Comparison of ENCODE assay signal across 8 cellular contexts in genomic region chr11:3022300-3022967, GRCh38. TPM values are rescaled to one million over a fixed set of nuclear protein-coding genes. Genes with fewer than 3 reads are reported as not detected.
A peak's percentile ranks its signal among the peaks of the same experiment; 100 is the strongest.
DNase-seq lines count a peak whose midpoint lies in the region; ATAC-seq and TF ChIP-seq lines count a peak whose summit lies in the region.

No MANE protein-coding gene starts in this region.

- intact Hi-C loops in natural killer cell (cut with micrococcal nuclease) = loop anchor here (5.0 kb wide), 1 partner anchor 45 kb away; no protein-coding TSS in a partner anchor
- intact Hi-C loops in gastrocnemius medialis (cut with DNase I; ENCODE audit: low total_unique reads) = no loop called here

- H3K4me1 ChIP-seq in Loucy (ENCODE audit: insufficient read depth, low read length, poor library complexity, severe bottlenecking) (no peaks in the 10 kb centered on the region), gastrocnemius medialis (no peaks in the 10 kb centered on the region)

- DNase-seq in natural killer cell treated with Interleukin-12 subunit alpha and Interleukin-12 subunit beta and Interleukin-15 and Interleukin-18, amount 100 ng/mL, for 72 hours (ENCODE audit: low spot score) = no peak
- DNase-seq in natural killer cell (no peak), cardiac fibroblast (ENCODE audit: low read depth in 2 of 2) (peak; percentile 83 to 91), progenitor cell of endocrine pancreas (ENCODE audit: low spot score, unreplicated experiment) (no peak), gastrocnemius medialis (no peak)

- no peak for TF ChIP-seq CTCF in natural killer cell (IDR thresholded peaks at IDR 0.05)
- TF ChIP-seq CTCF in Loucy (conservative IDR thresholded peaks at IDR 0.05; ENCODE audit: low read length) = no peak
- TF ChIP-seq CTCF in cardiac fibroblast (IDR thresholded peaks at IDR 0.05; ENCODE audit: low read depth, low read length) = no peak
- TF ChIP-seq CTCF in progenitor cell of endocrine pancreas (IDR thresholded peaks at IDR 0.05; ENCODE audit: unreplicated experiment) = no peak
- TF ChIP-seq CTCF in gastrocnemius medialis (IDR thresholded peaks at IDR 0.05 in 4 of 5, conservative IDR thresholded peaks at IDR 0.05 in 1 of 5) = no peak

- H3K9me3 Mint-ChIP-seq in natural killer cell treated with Interleukin-12 subunit alpha and Interleukin-12 subunit beta and Interleukin-15 and Interleukin-18, amount 100 ng/mL, for 72 hours = no peaks in the 10 kb centered on the region
- H3K9me3 Mint-ChIP-seq in natural killer cell = no peaks in the 10 kb centered on the region
- no peaks in the 10 kb centered on the region for H3K9me3 Mint-ChIP-seq in progenitor cell of endocrine pancreas (ENCODE audit: low read depth)

- peaks cover 10% of the 10 kb centered on the region for H3K36me3 Mint-ChIP-seq in natural killer cell treated with Interleukin-12 subunit alpha and Interleukin-12 subunit beta and Interleukin-15 and Interleukin-18, amount 100 ng/mL, for 72 hours
- peaks cover 6% of the 10 kb centered on the region for H3K36me3 Mint-ChIP-seq in natural killer cell
- H3K36me3 Mint-ChIP-seq in progenitor cell of endocrine pancreas (ENCODE audit: insufficient read depth) = peaks cover 21% of the 10 kb centered on the region

- H3F3A ChIP-seq in Loucy (ENCODE audit: low read depth) = no peaks in the 10 kb centered on the region

- H3K9me3 ChIP-seq in Loucy (ENCODE audit: insufficient read depth, low read depth, low read length) = no peaks in the 10 kb centered on the region
- no peaks in the 10 kb centered on the region for H3K9me3 ChIP-seq in gastrocnemius medialis

- peak overlapping the region; percentile 7 for H3K4me3 Mint-ChIP-seq in natural killer cell treated with Interleukin-12 subunit alpha and Interleukin-12 subunit beta and Interleukin-15 and Interleukin-18, amount 100 ng/mL, for 72 hours
- H3K4me3 Mint-ChIP-seq in natural killer cell = no peak overlapping the region
- H3K4me3 Mint-ChIP-seq in progenitor cell of endocrine pancreas (ENCODE audit: low read depth) = no peak overlapping the region

- no peak overlapping the region for H2AFZ ChIP-seq in Loucy (ENCODE audit: low read length)

- H3K4me1 Mint-ChIP-seq in natural killer cell treated with Interleukin-12 subunit alpha and Interleukin-12 subunit beta and Interleukin-15 and Interleukin-18, amount 100 ng/mL, for 72 hours (ENCODE audit: low read depth in 2 of 2) = peaks cover 14 to 24% of the 10 kb centered on the region in 2 donors
- H3K4me1 Mint-ChIP-seq in natural killer cell (peaks cover 8 to 12% of the 10 kb centered on the region in 2 donors), progenitor cell of endocrine pancreas (ENCODE audit: low read depth) (peaks cover 23% of the 10 kb centered on the region)

- no peak overlapping the region for H3K27ac ChIP-seq in gastrocnemius medialis

- H3K27ac Mint-ChIP-seq in natural killer cell treated with Interleukin-12 subunit alpha and Interleukin-12 subunit beta and Interleukin-15 and Interleukin-18, amount 100 ng/mL, for 72 hours = peak overlapping the region; percentile 20 to 62
- H3K27ac Mint-ChIP-seq in natural killer cell (peak overlapping the region in 1 of 2 donors; percentile 69), progenitor cell of endocrine pancreas (peak overlapping the region; percentile 73)

- no peaks in the 10 kb centered on the region for H3K27me3 Mint-ChIP-seq in natural killer cell treated with Interleukin-12 subunit alpha and Interleukin-12 subunit beta and Interleukin-15 and Interleukin-18, amount 100 ng/mL, for 72 hours
- H3K27me3 Mint-ChIP-seq in natural killer cell (ENCODE audit: low read depth in 2 of 2) (no peaks in the 10 kb centered on the region), progenitor cell of endocrine pancreas (no peaks in the 10 kb centered on the region)

- no peaks in the 10 kb centered on the region for H3K9me2 ChIP-seq in Loucy (replicated peaks; ENCODE audit: low read depth, low read length)

- no peak for TF ChIP-seq POLR2A in gastrocnemius medialis (IDR thresholded peaks at IDR 0.05)

- H3K27me3 ChIP-seq in Loucy (ENCODE audit: insufficient read depth, low read length, poor library complexity, severe bottlenecking) = no peaks in the 10 kb centered on the region
- H3K27me3 ChIP-seq in gastrocnemius medialis = no peaks in the 10 kb centered on the region

- no peaks in the 10 kb centered on the region for H4K20me1 ChIP-seq in Loucy (ENCODE audit: insufficient read depth, low read length, poor library complexity, severe bottlenecking)

- no peak overlapping the region for H3K4me2 ChIP-seq in Loucy (ENCODE audit: low read depth, low read length, poor library complexity, severe bottlenecking)

- H3K9ac ChIP-seq in Loucy (ENCODE audit: low read depth, low read length, poor library complexity, severe bottlenecking) = peak overlapping the region; percentile 17

- in situ Hi-C loops in gastrocnemius medialis (cut with MboI; ENCODE audit: low sequenced_read_pairs in 4 of 4) = no loop called here

- no peaks in the 10 kb centered on the region for H3K79me2 ChIP-seq in Loucy (ENCODE audit: insufficient read depth, low read length)

- H3K4me3 ChIP-seq in Loucy (ENCODE audit: low read length, poor library complexity, severe bottlenecking) = no peak overlapping the region
- no peak overlapping the region for H3K4me3 ChIP-seq in cardiac fibroblast (replicated peaks in 1 of 2; ENCODE audit: low read depth in 2 of 2, low read length in 2 of 2)
- no peak overlapping the region for H3K4me3 ChIP-seq in gastrocnemius medialis

- peaks cover 42% of the 10 kb centered on the region; the same call in 1 of the 2 replicates for H3K36me3 ChIP-seq in Loucy (ENCODE audit: insufficient read depth, low read length)
- H3K36me3 ChIP-seq in gastrocnemius medialis = peaks cover 0 to 49% of the 10 kb centered on the region in 2 donors

- peak; percentile 73 to 76 for ATAC-seq in natural killer cell treated with Interleukin-12 subunit alpha and Interleukin-12 subunit beta and Interleukin-15 and Interleukin-18, amount 100 ng/mL, for 72 hours
- ATAC-seq in natural killer cell (no peak), GM19023 (IDR thresholded peaks at IDR 0.05; ENCODE audit: unreplicated experiment) (no peak), GM21526 (IDR thresholded peaks at IDR 0.05; ENCODE audit: low FRiP score, unreplicated experiment) (no peak), gastrocnemius medialis (no peak)

RNA-seq across cellular contexts. Expression of gene NAP1L4, which starts 30.3 kb away (rescaled TPM):
- total RNA-seq in natural killer cell treated with Interleukin-12 subunit alpha and Interleukin-12 subunit beta and Interleukin-15 and Interleukin-18, amount 100 ng/mL, for 72 hours = 100 to 1,000 TPM; 160 to 222 TPM
- total RNA-seq in natural killer cell = 100 to 1,000 TPM; 219 to 244 (median 237) TPM
- 184 and 201 TPM in 2 replicates for total RNA-seq in progenitor cell of endocrine pancreas
- total RNA-seq in gastrocnemius medialis = 100 to 1,000 TPM in 3 of 4 donors, 10 to 100 TPM in 1; 86.4 to 123 (median 111) TPM

RNA-seq across cellular contexts. Expression of gene CARS1, which starts 34.8 kb away (rescaled TPM):
- 100 to 1,000 TPM in 1 of 2 donors, 10 to 100 TPM in 1; 88.8 to 128 TPM for total RNA-seq in natural killer cell treated with Interleukin-12 subunit alpha and Interleukin-12 subunit beta and Interleukin-15 and Interleukin-18, amount 100 ng/mL, for 72 hours
- total RNA-seq in natural killer cell (10 to 100 TPM; 47.9 to 51.3 (median 50.3) TPM), progenitor cell of endocrine pancreas (56.4 and 64.5 TPM in 2 replicates), gastrocnemius medialis (10 to 100 TPM; 31.5 to 46.5 (median 34.7) TPM)

Comparison
In these comparisons a context has a peak if more than half of its experiments do, and no peak if none do; other contexts are left out.
1. ATAC-seq: peak in natural killer cell treated with Interleukin-12 subunit alpha and Interleukin-12 subunit beta and Interleukin-15 and Interleukin-18, amount 100 ng/mL, for 72 hours (2 of 2); none in natural killer cell (0 of 3), GM19023 (single experiment), GM21526 (single experiment) and gastrocnemius medialis (0 of 2).
2. DNase-seq: peak in cardiac fibroblast (2 of 2); none in natural killer cell treated with Interleukin-12 subunit alpha and Interleukin-12 subunit beta and Interleukin-15 and Interleukin-18, amount 100 ng/mL, for 72 hours (single experiment), natural killer cell (single experiment), progenitor cell of endocrine pancreas (single experiment) and gastrocnemius medialis (0 of 2).